In genomic region chr1:3622102-3622501, GRCh38 we compare ENCODE assay signal across 8 cellular contexts. TPM values are rescaled to one million over a fixed set of nuclear protein-coding genes. Genes with fewer than 3 reads are reported as not detected.
DNase-seq lines count a peak whose midpoint lies in the region; ATAC-seq and TF ChIP-seq lines count a peak whose summit lies in the region.
"Not testable (repeated sequence)": the region's sequence is repeated elsewhere in the genome, so short reads cannot be mapped to it uniquely, and the experiment has no call there.

No MANE protein-coding gene starts in this region.

- not testable (repeated sequence) for H3K9me3 Mint-ChIP-seq in CD4-positive, CD25-positive, alpha-beta regulatory T cell; Caco-2 (ENCODE audit: unreplicated experiment); activated T-helper 1 cell treated with anti-CD3 and anti-CD28 coated beads, Interleukin-12 subunit alpha, Interleukin-12 subunit beta, Interleukin-2, Interleukin-4 antibody, amounts not matched to agents 30 ng/mL and 10 ng/mL and 1 ng/mL, durations not matched to agents 14 hours and 24 hours and 36 hours; central memory CD8-positive, alpha-beta T cell; immature natural killer cell; natural killer cell; neural crest cell

- H3K4me3 Mint-ChIP-seq in CD4-positive, CD25-positive, alpha-beta regulatory T cell: peak overlapping the region; percentile 86 to 99 (median 97)
- peak overlapping the region; percentile 48 for H3K4me3 Mint-ChIP-seq in Caco-2 (ENCODE audit: unreplicated experiment)
- not testable (repeated sequence) for H3K4me3 Mint-ChIP-seq in T-helper 17 cell
- H3K4me3 Mint-ChIP-seq in activated T-helper 1 cell treated with anti-CD3 and anti-CD28 coated beads, Interleukin-12 subunit alpha, Interleukin-12 subunit beta, Interleukin-2, Interleukin-4 antibody, amounts not matched to agents 30 ng/mL and 10 ng/mL and 1 ng/mL, durations not matched to agents 14 hours and 24 hours and 36 hours: peak overlapping the region; percentile 57
- peak overlapping the region; percentile 100 for H3K4me3 Mint-ChIP-seq in central memory CD8-positive, alpha-beta T cell
- peak overlapping the region; percentile 36 to 95 (median 74) for H3K4me3 Mint-ChIP-seq in immature natural killer cell
- H3K4me3 Mint-ChIP-seq in natural killer cell: peak overlapping the region; percentile 83
- peak overlapping the region; percentile 83 for H3K4me3 Mint-ChIP-seq in neural crest cell

- not testable (repeated sequence) for H3K27me3 Mint-ChIP-seq in CD4-positive, CD25-positive, alpha-beta regulatory T cell; Caco-2 (ENCODE audit: insufficient read depth, unreplicated experiment); T-helper 17 cell; activated T-helper 1 cell treated with anti-CD3 and anti-CD28 coated beads, Interleukin-12 subunit alpha, Interleukin-12 subunit beta, Interleukin-2, Interleukin-4 antibody, amounts not matched to agents 30 ng/mL and 10 ng/mL and 1 ng/mL, durations not matched to agents 14 hours and 24 hours and 36 hours (ENCODE audit: insufficient read depth); central memory CD8-positive, alpha-beta T cell; natural killer cell (ENCODE audit: low read depth in 2 of 2)
- H3K27me3 Mint-ChIP-seq in immature natural killer cell (ENCODE audit: low read depth in 3 of 3) (peaks cover 3 to 16% (median 7%) of the 10 kb centered on the region in 3 donors), neural crest cell (ENCODE audit: low read depth) (peaks cover 17% of the 10 kb centered on the region)

- H3K9me3 ChIP-seq in CD4-positive, CD25-positive, alpha-beta regulatory T cell (ENCODE audit: control insufficient read depth in 2 of 2, low read length in 2 of 2); Caco-2; T-helper 17 cell (ENCODE audit: control insufficient read depth, low read length, poor library complexity, severe bottlenecking): not testable (repeated sequence)

- H3K4me3 ChIP-seq in CD4-positive, CD25-positive, alpha-beta regulatory T cell (ENCODE audit: low read depth, low read length); Caco-2 (ENCODE audit: low read depth, low read length): not testable (repeated sequence)

- CTCF ChIA-PET in Caco-2 (lab: Charles Lee): interaction anchor here (1.6 to 2.6 kb wide), 2 partner anchors 57 to 169 kb away, joined by 6 to 24 read pairs; no protein-coding TSS in a partner anchor

- peak overlapping the region; percentile 52 to 93 (median 92) for H3K27ac Mint-ChIP-seq in CD4-positive, CD25-positive, alpha-beta regulatory T cell
- not testable (repeated sequence) for H3K27ac Mint-ChIP-seq in Caco-2 (ENCODE audit: unreplicated experiment)
- H3K27ac Mint-ChIP-seq in T-helper 17 cell: peak overlapping the region; percentile 92
- H3K27ac Mint-ChIP-seq in activated T-helper 1 cell treated with anti-CD3 and anti-CD28 coated beads, Interleukin-12 subunit alpha, Interleukin-12 subunit beta, Interleukin-2, Interleukin-4 antibody, amounts not matched to agents 30 ng/mL and 10 ng/mL and 1 ng/mL, durations not matched to agents 14 hours and 24 hours and 36 hours: peak overlapping the region; percentile 29
- peak overlapping the region; percentile 98 for H3K27ac Mint-ChIP-seq in central memory CD8-positive, alpha-beta T cell (ENCODE audit: low read depth)
- peak overlapping the region; percentile 13 to 97 (median 92) for H3K27ac Mint-ChIP-seq in immature natural killer cell
- H3K27ac Mint-ChIP-seq in natural killer cell: peak overlapping the region; percentile 94 to 99
- peak overlapping the region; percentile 91 for H3K27ac Mint-ChIP-seq in neural crest cell (ENCODE audit: unreplicated experiment)

- H3K36me3 Mint-ChIP-seq in CD4-positive, CD25-positive, alpha-beta regulatory T cell; T-helper 17 cell (ENCODE audit: low read depth); activated T-helper 1 cell treated with anti-CD3 and anti-CD28 coated beads, Interleukin-12 subunit alpha, Interleukin-12 subunit beta, Interleukin-2, Interleukin-4 antibody, amounts not matched to agents 30 ng/mL and 10 ng/mL and 1 ng/mL, durations not matched to agents 14 hours and 24 hours and 36 hours (ENCODE audit: low read depth); immature natural killer cell; natural killer cell; neural crest cell (ENCODE audit: low read depth): not testable (repeated sequence)
- peaks cover 18% of the 10 kb centered on the region for H3K36me3 Mint-ChIP-seq in Caco-2 (ENCODE audit: insufficient read depth, unreplicated experiment)
- H3K36me3 Mint-ChIP-seq in central memory CD8-positive, alpha-beta T cell (ENCODE audit: insufficient read depth): peaks cover 16% of the 10 kb centered on the region

- POLR2A ChIA-PET in Caco-2 (lab: Charles Lee): not testable (repeated sequence)

- H3K27me3 ChIP-seq in CD4-positive, CD25-positive, alpha-beta regulatory T cell (ENCODE audit: control insufficient read depth, insufficient read depth, low read length); Caco-2 (replicated peaks; ENCODE audit: control insufficient read depth, insufficient read depth, low read length): not testable (repeated sequence)

- not testable (repeated sequence) for BruUV-seq in Caco-2 (replicated peaks; lab: Mats Ljungman, UMichigan)

- DNase-seq in CD4-positive, CD25-positive, alpha-beta regulatory T cell; Caco-2; T-helper 17 cell; activated T-helper 1 cell treated with anti-CD3 and anti-CD28 coated beads, Interleukin-12 subunit alpha, Interleukin-12 subunit beta, Interleukin-2, Interleukin-4 antibody, amounts not matched to agents 30 ng/mL and 10 ng/mL and 1 ng/mL, durations not matched to agents 14 hours and 24 hours and 36 hours (ENCODE audit: low spot score); central memory CD8-positive, alpha-beta T cell (ENCODE audit: low spot score in 2 of 2); immature natural killer cell; natural killer cell; neural crest cell (ENCODE audit: low read depth, low spot score): not testable (repeated sequence)

- peaks cover 32% of the 10 kb centered on the region for H3K4me1 ChIP-seq in CD4-positive, CD25-positive, alpha-beta regulatory T cell (ENCODE audit: control insufficient read depth, insufficient read depth, low read length, poor library complexity, severe bottlenecking)
- peaks cover 18% of the 10 kb centered on the region for H3K4me1 ChIP-seq in Caco-2

- ATAC-seq in CD4-positive, CD25-positive, alpha-beta regulatory T cell (ENCODE audit: low read depth in 2 of 2); T-helper 17 cell; central memory CD8-positive, alpha-beta T cell (replicated peaks; ENCODE audit: extremely low read depth, poor library complexity, severe bottlenecking); natural killer cell: not testable (repeated sequence)

- H3K36me3 ChIP-seq in CD4-positive, CD25-positive, alpha-beta regulatory T cell (ENCODE audit: control insufficient read depth, insufficient read depth, low read length); Caco-2 (ENCODE audit: control insufficient read depth, insufficient read depth, low read length): not testable (repeated sequence)

- H3K27ac ChIP-seq in CD4-positive, CD25-positive, alpha-beta regulatory T cell (ENCODE audit: insufficient read depth, low read length, poor library complexity, severe bottlenecking): not testable (repeated sequence)

- intact Hi-C loops in Caco-2 (cut with micrococcal nuclease; ENCODE audit: unreplicated experiment): loop anchor here (5.0 kb wide), 1 partner anchor 100 kb away; no protein-coding TSS in a partner anchor
- intact Hi-C loops in activated T-helper 1 cell treated with anti-CD3 and anti-CD28 coated beads, Interleukin-12 subunit alpha, Interleukin-12 subunit beta, Interleukin-2, Interleukin-4 antibody, amounts not matched to agents 30 ng/mL and 10 ng/mL and 1 ng/mL, durations not matched to agents 14 hours and 24 hours and 36 hours (cut with micrococcal nuclease): loop anchor here (10.0 kb wide), 4 partner anchors 123 to 1207 kb away; partner anchors contain the start of genes PEX10, PRXL2B and SMIM1
- intact Hi-C loops in natural killer cell (cut with micrococcal nuclease): not testable (repeated sequence)

- TF ChIP-seq CTCF in Caco-2 (IDR thresholded peaks at IDR 0.05; ENCODE audit: insufficient read depth in 1 of 2, low read depth in 1 of 2, low read length in 1 of 2, severe bottlenecking in 1 of 2, unreplicated experiment in 1 of 2); natural killer cell (IDR thresholded peaks at IDR 0.05); neural crest cell (conservative IDR thresholded peaks at IDR 0.05): not testable (repeated sequence)

- peaks cover 11 to 55% (median 34%) of the 10 kb centered on the region in 4 donors for H3K4me1 Mint-ChIP-seq in CD4-positive, CD25-positive, alpha-beta regulatory T cell
- H3K4me1 Mint-ChIP-seq in Caco-2 (ENCODE audit: low read depth, unreplicated experiment): peaks cover 14% of the 10 kb centered on the region
- H3K4me1 Mint-ChIP-seq in T-helper 17 cell: peaks cover 39% of the 10 kb centered on the region
- H3K4me1 Mint-ChIP-seq in activated T-helper 1 cell treated with anti-CD3 and anti-CD28 coated beads, Interleukin-12 subunit alpha, Interleukin-12 subunit beta, Interleukin-2, Interleukin-4 antibody, amounts not matched to agents 30 ng/mL and 10 ng/mL and 1 ng/mL, durations not matched to agents 14 hours and 24 hours and 36 hours (ENCODE audit: low read depth): peaks cover 32% of the 10 kb centered on the region
- peaks cover 52% of the 10 kb centered on the region for H3K4me1 Mint-ChIP-seq in central memory CD8-positive, alpha-beta T cell
- H3K4me1 Mint-ChIP-seq in immature natural killer cell: peaks cover 47 to 70% of the 10 kb centered on the region in 2 donors
- peaks cover 50 to 53% of the 10 kb centered on the region in 2 donors for H3K4me1 Mint-ChIP-seq in natural killer cell
- peaks cover 27% of the 10 kb centered on the region for H3K4me1 Mint-ChIP-seq in neural crest cell

RNA-seq across cellular contexts. Expression of gene TPRG1L, which starts 2.7 kb away (rescaled TPM):
- 26.9 TPM for total RNA-seq in CD4-positive, CD25-positive, alpha-beta regulatory T cell
- polyA plus RNA-seq in CD4-positive, CD25-positive, alpha-beta regulatory T cell: 10 to 100 TPM; 34.3 to 35.9 (median 35.1) TPM
- total RNA-seq in Caco-2 (2022) (39.0 and 43.9 TPM in 2 replicates), T-helper 17 cell (10 to 100 TPM; 30.3 to 34.9 TPM), natural killer cell (10 to 100 TPM; 36.2 to 46.7 (median 37.9) TPM), neural crest cell (14.5 and 14.9 TPM in 2 replicates)
- total RNA-seq in activated T-helper 1 cell treated with anti-CD3 and anti-CD28 coated beads, Interleukin-12 subunit alpha, Interleukin-12 subunit beta, Interleukin-2, Interleukin-4 antibody, amounts not matched to agents 30 ng/mL and 10 ng/mL and 1 ng/mL, durations not matched to agents 14 hours and 24 hours and 36 hours: 10.3 and 12.5 TPM in 2 replicates
- polyA plus RNA-seq in immature natural killer cell: 10 to 100 TPM; 36.2 to 43.4 (median 40.3) TPM

RNA-seq across cellular contexts. Expression of gene MEGF6, which starts 10.8 kb away (rescaled TPM):
- total RNA-seq in CD4-positive, CD25-positive, alpha-beta regulatory T cell: 123 TPM
- polyA plus RNA-seq in CD4-positive, CD25-positive, alpha-beta regulatory T cell: 1 to 10 TPM; 4.7 to 9.8 (median 6.5) TPM
- 12.1 and 13.3 TPM in 2 replicates for total RNA-seq in Caco-2 (2022)
- total RNA-seq in T-helper 17 cell: 10 to 100 TPM; 63.1 to 63.8 TPM
- 1.2 and 2.1 TPM in 2 replicates for total RNA-seq in activated T-helper 1 cell treated with anti-CD3 and anti-CD28 coated beads, Interleukin-12 subunit alpha, Interleukin-12 subunit beta, Interleukin-2, Interleukin-4 antibody, amounts not matched to agents 30 ng/mL and 10 ng/mL and 1 ng/mL, durations not matched to agents 14 hours and 24 hours and 36 hours
- under 1 TPM in 1 of 3 donors, not detected in 2; 0.08 TPM for polyA plus RNA-seq in immature natural killer cell
- total RNA-seq in natural killer cell: 10 to 100 TPM in 1 of 3 donors, 1 to 10 TPM in 2; 3.1 to 15.6 (median 5.1) TPM
- 36.7 and 38.8 TPM in 2 replicates for total RNA-seq in neural crest cell

RNA-seq across cellular contexts. Expression of gene WRAP73, which starts 27.8 kb away (rescaled TPM):
- total RNA-seq in CD4-positive, CD25-positive, alpha-beta regulatory T cell: 37.1 TPM
- 10 to 100 TPM; 27.9 to 36.5 (median 33.2) TPM for polyA plus RNA-seq in CD4-positive, CD25-positive, alpha-beta regulatory T cell
- 25.1 and 31.6 TPM in 2 replicates for total RNA-seq in Caco-2 (2022)
- 10 to 100 TPM; 24.8 to 25.9 TPM for total RNA-seq in T-helper 17 cell
- 44.9 and 45.5 TPM in 2 replicates for total RNA-seq in activated T-helper 1 cell treated with anti-CD3 and anti-CD28 coated beads, Interleukin-12 subunit alpha, Interleukin-12 subunit beta, Interleukin-2, Interleukin-4 antibody, amounts not matched to agents 30 ng/mL and 10 ng/mL and 1 ng/mL, durations not matched to agents 14 hours and 24 hours and 36 hours
- polyA plus RNA-seq in immature natural killer cell: 10 to 100 TPM; 19.9 to 26.8 (median 21.1) TPM
- 10 to 100 TPM; 27.8 to 35.4 (median 30.1) TPM for total RNA-seq in natural killer cell
- total RNA-seq in neural crest cell: 26.0 and 28.9 TPM in 2 replicates

RNA-seq across cellular contexts. Expression of gene TP73, which starts 30.2 kb away (rescaled TPM):
- not detected for total RNA-seq in CD4-positive, CD25-positive, alpha-beta regulatory T cell
- under 1 TPM in 2 of 4 donors, not detected in 2; 0.08 to 0.12 TPM for polyA plus RNA-seq in CD4-positive, CD25-positive, alpha-beta regulatory T cell
- total RNA-seq in Caco-2 (2022): 11.7 and 11.9 TPM in 2 replicates
- under 1 TPM in 1 of 2 donors, not detected in 1; 0.31 TPM for total RNA-seq in T-helper 17 cell
- total RNA-seq in activated T-helper 1 cell treated with anti-CD3 and anti-CD28 coated beads, Interleukin-12 subunit alpha, Interleukin-12 subunit beta, Interleukin-2, Interleukin-4 antibody, amounts not matched to agents 30 ng/mL and 10 ng/mL and 1 ng/mL, durations not matched to agents 14 hours and 24 hours and 36 hours: 1.4 and 1.5 TPM in 2 replicates
- not detected for polyA plus RNA-seq in immature natural killer cell
- total RNA-seq in natural killer cell: under 1 TPM; 0.28 to 0.50 (median 0.39) TPM
- 1.5 and 2.1 TPM in 2 replicates for total RNA-seq in neural crest cell
